Comparison of ENCODE assay signal across 1 cellular context in genomic region chr7:27171636-27172387, GRCh38.
TF ChIP-seq lines count a peak whose summit lies in the region.

No MANE protein-coding gene starts in this region.

TF ChIP-seq in HCT116, 20 proteins besides CTCF, POLR2A, EP300 and RAD21 (continued from another document):
- no peak for TF ChIP-seq REST (IDR thresholded peaks at IDR 0.05; ENCODE audit: low read depth)
